14 cellular contexts compared by ENCODE assay signal in the genomic region with DNA sequence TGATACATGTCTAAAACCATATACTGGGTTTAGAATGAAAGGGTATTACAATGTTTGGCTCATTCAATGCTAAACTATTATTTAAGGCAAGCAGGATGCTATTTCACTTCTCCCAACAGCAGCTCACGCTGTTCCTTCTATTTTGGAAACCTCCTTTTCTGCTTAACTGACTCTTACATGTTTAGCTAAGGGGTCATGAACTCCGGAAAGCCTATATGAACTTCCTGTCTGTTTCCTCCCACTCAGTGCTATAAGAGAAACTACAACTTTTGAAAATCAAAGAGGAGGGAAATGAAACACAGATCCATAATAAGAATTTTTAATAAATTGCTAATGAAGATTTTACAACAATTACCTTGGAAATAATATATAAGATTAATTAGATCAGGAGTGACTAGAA. TPM values are rescaled to one million over a fixed set of nuclear protein-coding genes. Genes with fewer than 3 reads are reported as not detected.
DNase-seq lines count a peak whose midpoint lies in the region; ATAC-seq, FAIRE-seq and TF ChIP-seq lines count a peak whose summit lies in the region.
"Had no signal": no experiment of that assay in that cellular context is flagged by ENCODE, and none has a peak within 500 bp of the region (broad histone marks: within the 10 kb centered on the region; RNA-seq: fewer than 3 reads in every experiment).

No MANE protein-coding gene starts in this region.

- FAIRE-seq in endothelial cell of umbilical vein (lab: Jason Lieb, UNC) (no peak), HepG2 (lab: Jason Lieb, UNC) (no peak), H54 (lab: Jason Lieb, UNC) (no peak)

- H3K4me1 ChIP-seq in endothelial cell of umbilical vein (ENCODE audit: control insufficient read depth, extremely low read depth, insufficient read depth, low read length) = peaks cover 6% of the 10 kb centered on the region
- H3K4me1 ChIP-seq in HepG2 (ENCODE audit: insufficient read depth, low read length) = peaks cover 7% of the 10 kb centered on the region; the same call in 1 of the 2 replicates

- H3K27ac ChIP-seq in endothelial cell of umbilical vein (ENCODE audit: insufficient read depth, low read depth, low read length) (no peak overlapping the region), HepG2 (ENCODE audit: extremely low read length, insufficient read depth, low read length) (no peak overlapping the region)
- H3K27ac ChIP-seq: SK-N-MC had no signal

- in situ Hi-C loops in HepG2 (cut with HindIII; ENCODE audit: extremely low pct_ligation_motif_present, low pct_unique_long_range_greater_than_20kb) = loop anchor here (25.0 kb wide), 1 partner anchor 230 kb away; no protein-coding TSS in a partner anchor

- no peak for TF ChIP-seq CTCF in endothelial cell of umbilical vein (IDR thresholded peaks at IDR 0.05; ENCODE audit: extremely low read depth in 1 of 2, insufficient read depth in 1 of 2, low read depth in 1 of 2, low read length in 2 of 2)
- no peak for TF ChIP-seq CTCF in HepG2 (CRISPR knock-in tag; IDR thresholded peaks at IDR 0.05)

- no peak for TF ChIP-seq POLR2A in endothelial cell of umbilical vein (IDR thresholded peaks at IDR 0.05; ENCODE audit: low read depth, low read length)
- TF ChIP-seq POLR2A in HepG2 (IDR thresholded peaks at IDR 0.05; ENCODE audit: insufficient read depth in 1 of 2, low read depth in 2 of 2, low read length in 2 of 2) = no peak
- TF ChIP-seq POLR2A in H54 (IDR thresholded peaks at IDR 0.05; ENCODE audit: low read depth, low read length) = no peak

- WGBS in HepG2 (ENCODE audit: low lambda C conversion rate) = 93% methylated on average over 2 of the region's 2 CpGs

- H2AFZ ChIP-seq in endothelial cell of umbilical vein (ENCODE audit: low read depth, low read length) (no peak overlapping the region), HepG2 (ENCODE audit: low read length) (no peak overlapping the region)

- no peaks in the 10 kb centered on the region for H3K9me1 ChIP-seq in endothelial cell of umbilical vein (replicated peaks; ENCODE audit: control insufficient read depth, extremely low read depth, insufficient read depth, low read length)

- H3K79me2 ChIP-seq in endothelial cell of umbilical vein (ENCODE audit: control insufficient read depth, insufficient read depth, low read length) (no peaks in the 10 kb centered on the region), HepG2 (ENCODE audit: insufficient read depth, low read length) (no peaks in the 10 kb centered on the region)

- H3K27me3 ChIP-seq in endothelial cell of umbilical vein (ENCODE audit: control insufficient read depth in 2 of 2, insufficient read depth in 2 of 2, low read length in 2 of 2) (no peaks in the 10 kb centered on the region), HepG2 (ENCODE audit: control insufficient read depth in 1 of 2, insufficient read depth in 2 of 2, low read length in 2 of 2) (no peaks in the 10 kb centered on the region)

- H3K4me3 ChIP-seq in endothelial cell of umbilical vein (replicated peaks in 1 of 3; ENCODE audit: insufficient read depth in 1 of 3, low read depth in 1 of 3, low read length in 3 of 3) (no peak overlapping the region), HepG2 (replicated peaks in 1 of 3; ENCODE audit: insufficient read depth in 1 of 3, low read depth in 2 of 3, low read length in 3 of 3) (no peak overlapping the region)
- H3K4me3 ChIP-seq: SK-N-MC had no signal

- TF ChIP-seq EP300 in HepG2 (IDR thresholded peaks at IDR 0.05; ENCODE audit: low read depth in 2 of 2, low read length in 2 of 2) (no peak), HepG2 (CRISPR knock-in tag; IDR thresholded peaks at IDR 0.05; ENCODE audit: borderline replicate concordance) (no peak)

- no peak for TF ChIP-seq RAD21 in HepG2 (CRISPR knock-in tag; IDR thresholded peaks at IDR 0.05)

- BruUV-seq in endothelial cell of umbilical vein (replicated peaks; lab: Mats Ljungman, UMichigan) = no TSS peak
- BruUV-seq in HepG2 (replicated peaks; lab: Mats Ljungman, UMichigan) = no TSS peak

- intact Hi-C loops in endothelial cell of umbilical vein (cut with micrococcal nuclease) (no loop called here), HepG2 (cut with micrococcal nuclease; ENCODE audit: unreplicated experiment) (no loop called here)

- peak overlapping the region; percentile 5 for H3K4me2 ChIP-seq in endothelial cell of umbilical vein (ENCODE audit: insufficient read depth, low read length)
- H3K4me2 ChIP-seq in HepG2 (ENCODE audit: low read depth, low read length) = no peak overlapping the region

- dilution Hi-C loops in endothelial cell of umbilical vein (cut with MboI; ENCODE audit: extremely low pct_ligation_motif_present, low sequenced_read_pairs) = no loop called here

- H3K36me3 ChIP-seq in endothelial cell of umbilical vein (ENCODE audit: control insufficient read depth in 2 of 2, extremely low read depth in 1 of 2, insufficient read depth in 2 of 2, low read length in 2 of 2) (peaks cover 0 to 2% of the 10 kb centered on the region in 2 experiments), HepG2 (replicated peaks in 1 of 2; ENCODE audit: control insufficient read depth in 1 of 2, insufficient read depth in 2 of 2, low read length in 2 of 2) (no peaks in the 10 kb centered on the region)

- H3K9ac ChIP-seq in endothelial cell of umbilical vein (replicated peaks; ENCODE audit: extremely low read depth, insufficient read depth, low read length) = no peak overlapping the region
- no peak overlapping the region for H3K9ac ChIP-seq in HepG2 (ENCODE audit: insufficient read depth, low read depth, low read length)

- H4K20me1 ChIP-seq in endothelial cell of umbilical vein (replicated peaks; ENCODE audit: control insufficient read depth, extremely low read depth, insufficient read depth, low read length) (no peaks in the 10 kb centered on the region), HepG2 (ENCODE audit: insufficient read depth, low read length) (no peaks in the 10 kb centered on the region)

- DNase-seq in endothelial cell of umbilical vein (ENCODE audit: low read depth, low spot score) = peak; percentile 18
- DNase-seq in HepG2 (ENCODE audit: low spot score) = no peak
- no peak for DNase-seq in OCI-M2 (lab: John Stamatoyannopoulos, UW; ENCODE audit: unreplicated experiment)
- no peak for DNase-seq in H54 (ENCODE audit: insufficient read length, low spot score)
- no peak for DNase-seq in NCI-H446 (lab: John Stamatoyannopoulos, UW)
- DNase-seq: activated B cell treated with CpG ODN at 0.5 μM for 24 hours, activated T-cell treated with anti-CD3 and anti-CD28 coated beads for 4 hours, NCI-H1436, occipital lobe, substantia nigra had no signal

- CTCF ChIA-PET in endothelial cell of umbilical vein (lab: Charles Lee) = interaction anchor here (0.7 to 1.5 kb wide), 3 partner anchors 30 to 68 kb away, joined by 3 read pairs; no protein-coding TSS in a partner anchor
- CTCF ChIA-PET in HepG2 (lab: Yijun Ruan, JAX; ENCODE audit: low intra/inter-chr PET ratio, low total read pairs) = no interaction called here

- ATAC-seq in GM18519 (IDR thresholded peaks at IDR 0.05; ENCODE audit: low FRiP score, unreplicated experiment) = peak; percentile 36
- peak; percentile 60 for ATAC-seq in GM21717 (IDR thresholded peaks at IDR 0.05; ENCODE audit: unreplicated experiment)
- ATAC-seq in HG03442 (IDR thresholded peaks at IDR 0.05; ENCODE audit: unreplicated experiment) = peak; percentile 67
- no peak for ATAC-seq in HepG2

- POLR2A ChIA-PET in endothelial cell of umbilical vein (lab: Charles Lee) (no interaction called here), HepG2 (lab: Yijun Ruan, JAX) (no interaction called here)

- H3K9me3 ChIP-seq in endothelial cell of umbilical vein (replicated peaks; ENCODE audit: control insufficient read depth, insufficient read depth, low read length) (no peaks in the 10 kb centered on the region), HepG2 (ENCODE audit: low read length) (no peaks in the 10 kb centered on the region)

TF ChIP-seq in endothelial cell of umbilical vein, 7 proteins besides CTCF, POLR2A, EP300 and RAD21 (continues in another document):
- no peak for TF ChIP-seq JUN (IDR thresholded peaks at IDR 0.05; ENCODE audit: borderline replicate concordance, insufficient read depth, insufficient read length, low read depth)

RNA-seq across cellular contexts. Expression of a gene that starts 30.9 kb away (rescaled TPM):
- total RNA-seq in endothelial cell of umbilical vein (16.8 and 21.7 TPM in 2 replicates), HepG2 (2016; rRNA removed; fragmentation: Illumina TruSeq; extraction: Trizol) (7.3 and 7.5 TPM in 2 replicates)
- polyA plus RNA-seq in endothelial cell of umbilical vein (3.9 and 8.5 TPM in 2 replicates), HepG2 (2011; rRNA removed) (9.5 and 10.2 TPM in 2 replicates)
- polyA plus RNA-seq in endothelial cell of umbilical vein (2011; cell fraction: cytosol; rRNA removed) = 5.8 and 5.9 TPM in 2 replicates
- 7.8 and 9.0 TPM in 2 replicates for polyA plus RNA-seq in endothelial cell of umbilical vein (2011; cell fraction: nucleus; rRNA removed)
- polyA plus RNA-seq in endothelial cell of umbilical vein (2012) = 13.1 and 14.0 TPM in 2 replicates
- polyA minus RNA-seq in endothelial cell of umbilical vein = 10.3 and 16.6 TPM in 2 replicates
- polyA minus RNA-seq in endothelial cell of umbilical vein (2011; cell fraction: cytosol; rRNA and poly(A)+ RNA removed) = 21.4 TPM
- polyA minus RNA-seq in endothelial cell of umbilical vein (2011; cell fraction: nucleus; rRNA and poly(A)+ RNA removed) = 21.5 and 32.6 TPM in 2 replicates
- total RNA-seq in HepG2 (2016; cell fraction: cytosol; rRNA removed; fragmentation: Illumina TruSeq; extraction: Trizol; ENCODE audit: low read depth) = 3.3 and 4.0 TPM in 2 replicates
- total RNA-seq in HepG2 (2016; cell fraction: insoluble cytoplasmic fraction; rRNA removed; fragmentation: Illumina TruSeq; extraction: Trizol) = 6.9 and 7.0 TPM in 2 replicates
- total RNA-seq in HepG2 (2016; cell fraction: membrane; rRNA removed; fragmentation: Illumina TruSeq; extraction: Trizol) = 9.8 and 10.5 TPM in 2 replicates
- total RNA-seq in HepG2 (2016; cell fraction: nucleus; rRNA removed; fragmentation: Illumina TruSeq; extraction: Trizol) = 14.4 and 16.9 TPM in 2 replicates
- 6.1 and 11.9 TPM in 2 replicates for polyA plus RNA-seq in HepG2 (2011; cell fraction: cytosol; rRNA removed)
- polyA plus RNA-seq in HepG2 (2011; cell fraction: nucleus; rRNA removed) = 4.3 and 6.3 TPM in 2 replicates
- 15.9 and 18.0 TPM in 2 replicates for polyA plus RNA-seq in HepG2 (2012)
- polyA plus RNA-seq in HepG2 (2016; cell fraction: cytosol; fragmentation: Illumina TruSeq; extraction: Trizol; ENCODE audit: low read depth) = 7.0 and 8.6 TPM in 2 replicates
- polyA plus RNA-seq in HepG2 (2016; cell fraction: insoluble cytoplasmic fraction; fragmentation: Illumina TruSeq; extraction: Trizol; ENCODE audit: low read depth) = 10.9 and 11.9 TPM in 2 replicates
- polyA plus RNA-seq in HepG2 (2016; cell fraction: membrane; fragmentation: Illumina TruSeq; extraction: Trizol; ENCODE audit: low read depth) = 11.4 and 12.4 TPM in 2 replicates
- polyA plus RNA-seq in HepG2 (2016; cell fraction: nucleus; fragmentation: Illumina TruSeq; extraction: Trizol; ENCODE audit: insufficient read depth, low read depth) = 14.8 and 16.9 TPM in 2 replicates
- polyA minus RNA-seq in HepG2 (2011; rRNA and poly(A)+ RNA removed; ENCODE audit: low replicate concordance) = 5.4 and 23.7 TPM in 2 replicates
- polyA minus RNA-seq in HepG2 (2011; cell fraction: cytosol; rRNA and poly(A)+ RNA removed) = 7.6 and 8.7 TPM in 2 replicates
- 34.5 and 37.7 TPM in 2 replicates for polyA minus RNA-seq in HepG2 (2011; cell fraction: nucleus; rRNA and poly(A)+ RNA removed)
